15 cellular contexts compared by ENCODE assay signal in genomic region chr20:62028384-62028783, GRCh38. TPM values are rescaled to one million over a fixed set of nuclear protein-coding genes. Genes with fewer than 3 reads are reported as not detected.
DNase-seq lines count a peak whose midpoint lies in the region; ATAC-seq and TF ChIP-seq lines count a peak whose summit lies in the region.
"Had no signal": no experiment of that assay in that cellular context is flagged by ENCODE, and none has a peak within 500 bp of the region (broad histone marks: within the 10 kb centered on the region; RNA-seq: fewer than 3 reads in every experiment).

No MANE protein-coding gene starts in this region.

- H3K79me2 ChIP-seq in trophoblast cell (ENCODE audit: control insufficient read depth, insufficient read depth, low read length, poor library complexity), result peaks cover 36% of the 10 kb centered on the region

- H3K27me3 ChIP-seq in CD4-positive, alpha-beta T cell (ENCODE audit: control insufficient read depth, insufficient read depth, low read length), result no peaks in the 10 kb centered on the region
- H3K27me3 ChIP-seq in HUES48 (ENCODE audit: control insufficient read depth, insufficient read depth, low read length) (no peaks in the 10 kb centered on the region), endodermal cell (ENCODE audit: control insufficient read depth, insufficient read depth, low read length, poor library complexity, severe bottlenecking) (no peaks in the 10 kb centered on the region), trophoblast cell (ENCODE audit: insufficient read depth, low read length) (no peaks in the 10 kb centered on the region), spleen (replicated peaks in 1 of 7) (no peaks in the 10 kb centered on the region), A673 (replicated peaks; ENCODE audit: insufficient read depth, low read depth, low read length, poor library complexity) (no peaks in the 10 kb centered on the region)
- H3K27me3 ChIP-seq: BLaER1 treated with 17β-estradiol and CSF1 and Interleukin-3, amounts not matched to agents 10 nM and 100 nM had no signal

- no peak overlapping the region for H3K23ac ChIP-seq in trophoblast cell (ENCODE audit: low read length)

- no peak overlapping the region for H4K12ac ChIP-seq in trophoblast cell (ENCODE audit: low read depth, low read length)

- no peak overlapping the region for H3K4me2 ChIP-seq in trophoblast cell (ENCODE audit: low read length)

- intact Hi-C loops in CD4-positive, alpha-beta T cell (cut with DNase I, micrococcal nuclease), result loop anchor here in 1 of 2 experiments (5.0 kb wide), 2 partner anchors 34 to 129 kb away; no protein-coding TSS in a partner anchor
- intact Hi-C loops in spleen (cut with DNase I; ENCODE audit: low total_unique reads), result no loop called here
- intact Hi-C loops in A673 (cut with micrococcal nuclease; ENCODE audit: unreplicated experiment), result no loop called here

- peaks cover 66% of the 10 kb centered on the region for H3K4me1 Mint-ChIP-seq in CD4-positive, alpha-beta T cell (ENCODE audit: low read depth)
- peaks cover 54% of the 10 kb centered on the region for H3K4me1 Mint-ChIP-seq in endodermal cell

- H3K4me3 ChIP-seq in HUES48 (ENCODE audit: low read depth, low read length) (no peak overlapping the region), endodermal cell (ENCODE audit: low read length) (no peak overlapping the region), trophoblast cell (ENCODE audit: low read depth, low read length) (no peak overlapping the region), spleen (no peak overlapping the region), A673 (ENCODE audit: low read depth, low read length, poor library complexity, severe bottlenecking) (no peak overlapping the region)
- H3K4me3 ChIP-seq: BLaER1 treated with 17β-estradiol and CSF1 and Interleukin-3, amounts not matched to agents 10 nM and 100 nM; GM23248 had no signal

- no peak overlapping the region for H2BK5ac ChIP-seq in trophoblast cell (ENCODE audit: low read depth, low read length, poor library complexity)

- no peaks in the 10 kb centered on the region for H3K36me3 ChIP-seq in HUES48 (ENCODE audit: control insufficient read depth, insufficient read depth, low read length)
- H3K36me3 ChIP-seq in endodermal cell (ENCODE audit: control insufficient read depth, insufficient read depth, low read length), result no peaks in the 10 kb centered on the region
- peaks cover 0 to 2% of the 10 kb centered on the region in 2 experiments for H3K36me3 ChIP-seq in trophoblast cell (ENCODE audit: control insufficient read depth in 1 of 2, insufficient read depth in 2 of 2, low read length in 2 of 2)
- H3K36me3 ChIP-seq in spleen, result no peaks in the 10 kb centered on the region
- no peaks in the 10 kb centered on the region for H3K36me3 ChIP-seq in A673 (ENCODE audit: insufficient read depth, low read length, poor library complexity, severe bottlenecking)

- H4K8ac ChIP-seq in trophoblast cell (ENCODE audit: low read depth, low read length), result no peak overlapping the region

- H3K4me1 ChIP-seq in HUES48 (ENCODE audit: control insufficient read depth, insufficient read depth, low read length), result peaks cover 37% of the 10 kb centered on the region
- H3K4me1 ChIP-seq in endodermal cell (ENCODE audit: control insufficient read depth, insufficient read depth, low read length), result no peaks in the 10 kb centered on the region
- H3K4me1 ChIP-seq in trophoblast cell (ENCODE audit: control insufficient read depth in 1 of 2, insufficient read depth in 2 of 2, low read length in 2 of 2), result peaks cover 10 to 14% of the 10 kb centered on the region in 2 experiments
- peaks cover 13 to 81% (median 52%) of the 10 kb centered on the region in 6 donors for H3K4me1 ChIP-seq in spleen
- H3K4me1 ChIP-seq in A673 (ENCODE audit: insufficient read depth, low read length, poor library complexity, severe bottlenecking), result peaks cover 19% of the 10 kb centered on the region

- H3K18ac ChIP-seq in trophoblast cell (ENCODE audit: low read length), result peak overlapping the region; percentile 14

- POLR2A ChIA-PET in CD4-positive, alpha-beta T cell (lab: Charles Lee), result interaction anchor here (0.6 kb wide), 1 partner anchor 208 kb away, joined by 3 read pairs; no protein-coding TSS in a partner anchor
- POLR2A ChIA-PET in A673 (lab: Charles Lee; ENCODE audit: low non-redundant PET), result no interaction called here

- H3K14ac ChIP-seq in trophoblast cell (ENCODE audit: low read length), result no peak overlapping the region

- no peak for TF ChIP-seq CTCF in CD4-positive, alpha-beta T cell (IDR thresholded peaks at IDR 0.05)
- TF ChIP-seq CTCF in endodermal cell (conservative IDR thresholded peaks at IDR 0.05) (no peak), spleen (IDR thresholded peaks at IDR 0.05 in 8 of 11, conservative IDR thresholded peaks at IDR 0.05 in 3 of 11) (no peak), A673 (conservative IDR thresholded peaks at IDR 0.05; ENCODE audit: low read depth, low read length) (no peak)

- BruUV-seq in A673 (replicated peaks; lab: Mats Ljungman, UMichigan), result no TSS peak

- H2AFZ ChIP-seq in trophoblast cell (ENCODE audit: insufficient read depth, low read length, poor library complexity), result no peak overlapping the region
- H2AFZ ChIP-seq: GM23248 had no signal

- TF ChIP-seq POLR2A in spleen (IDR thresholded peaks at IDR 0.05), result no peak

- no peak overlapping the region for H4K91ac ChIP-seq in trophoblast cell (ENCODE audit: low read depth, low read length)

- no peaks in the 10 kb centered on the region for H3K79me1 ChIP-seq in trophoblast cell (ENCODE audit: low read length)

- no peak for DNase-seq in CD4-positive, alpha-beta T cell
- DNase-seq in endodermal cell (no peak), trophoblast cell (no peak), spleen (no peak), A673 (ENCODE audit: low spot score) (no peak)
- DNase-seq: 8988T; ACHN; Calu3; CD4-positive, CD25-positive, alpha-beta regulatory T cell; DMS 273 treated with DMSO at 0.1 percent for 48 hours; GM23248 had no signal

- H3K27ac ChIP-seq in CD4-positive, alpha-beta T cell (ENCODE audit: low read depth, low read length), result no peak overlapping the region
- H3K27ac ChIP-seq in HUES48 (ENCODE audit: low read depth, low read length) (no peak overlapping the region), endodermal cell (ENCODE audit: low read depth, low read length) (no peak overlapping the region), trophoblast cell (ENCODE audit: low read depth, low read length) (no peak overlapping the region), spleen (no peak overlapping the region), A673 (ENCODE audit: low read depth, low read length, poor library complexity, severe bottlenecking) (no peak overlapping the region)
- H3K27ac ChIP-seq: BLaER1 treated with 17β-estradiol and CSF1 and Interleukin-3, amounts not matched to agents 10 nM and 100 nM; GM23248 had no signal

- WGBS in endodermal cell (ENCODE audit: insufficient coverage in 1 of 2, insufficient read length in 1 of 2), 2 experiments, result 92 to 96% methylated on average over 14 of the region's 14 CpGs
- WGBS in trophoblast cell (ENCODE audit: extremely low coverage, insufficient coverage, insufficient read length), result no CpG with 5 or more reads among the region's 14 CpGs
- WGBS in spleen, 5 donors, result 89 to 95% (median 92%) methylated on average over 13 to 14 of the region's 14 CpGs

- H2AK5ac ChIP-seq in trophoblast cell (ENCODE audit: low read length), result no peak overlapping the region

- H3K4ac ChIP-seq in trophoblast cell (ENCODE audit: low read depth, low read length), result peak overlapping the region; percentile 26

- H3K9me3 Mint-ChIP-seq in CD4-positive, alpha-beta T cell, result no peaks in the 10 kb centered on the region
- H3K9me3 Mint-ChIP-seq in endodermal cell, result no peaks in the 10 kb centered on the region
- H3K9me3 Mint-ChIP-seq: CD4-positive, CD25-positive, alpha-beta regulatory T cell; IgD-negative memory B cell had no signal

- no peaks in the 10 kb centered on the region for H3K9me3 ChIP-seq in CD4-positive, alpha-beta T cell (ENCODE audit: control insufficient read depth, low read length)
- no peaks in the 10 kb centered on the region for H3K9me3 ChIP-seq in HUES48 (ENCODE audit: control insufficient read depth, insufficient read depth, low read length)
- no peaks in the 10 kb centered on the region for H3K9me3 ChIP-seq in endodermal cell (ENCODE audit: control insufficient read depth, low read length)
- H3K9me3 ChIP-seq in trophoblast cell (ENCODE audit: insufficient read depth, low read depth, low read length), result no peaks in the 10 kb centered on the region
- H3K9me3 ChIP-seq in spleen, result no peaks in the 10 kb centered on the region
- no peaks in the 10 kb centered on the region for H3K9me3 ChIP-seq in A673 (ENCODE audit: low read depth, low read length, poor library complexity, severe bottlenecking)

- no peaks in the 10 kb centered on the region for H3K27me3 Mint-ChIP-seq in CD4-positive, alpha-beta T cell
- H3K27me3 Mint-ChIP-seq in endodermal cell (ENCODE audit: insufficient read depth), result no peaks in the 10 kb centered on the region
- H3K27me3 Mint-ChIP-seq: CD4-positive, CD25-positive, alpha-beta regulatory T cell; IgD-negative memory B cell had no signal

- H3K4me3 Mint-ChIP-seq in CD4-positive, alpha-beta T cell, result no peak overlapping the region
- H3K4me3 Mint-ChIP-seq in endodermal cell, result no peak overlapping the region
- H3K4me3 Mint-ChIP-seq: CD4-positive, CD25-positive, alpha-beta regulatory T cell; IgD-negative memory B cell had no signal

- H3K9ac ChIP-seq in HUES48 (ENCODE audit: low read depth, low read length), result peak overlapping the region; percentile 19; the same call in 1 of the 2 replicates
- no peak overlapping the region for H3K9ac ChIP-seq in endodermal cell (ENCODE audit: extremely low read depth, low read length, poor library complexity, severe bottlenecking)
- H3K9ac ChIP-seq in trophoblast cell (ENCODE audit: low read length), result no peak overlapping the region
- H3K9ac ChIP-seq: BLaER1 treated with 17β-estradiol and CSF1 and Interleukin-3, amounts not matched to agents 10 nM and 100 nM; GM23248 had no signal

- no peaks in the 10 kb centered on the region for H3K36me3 Mint-ChIP-seq in CD4-positive, alpha-beta T cell (ENCODE audit: low read depth)
- H3K36me3 Mint-ChIP-seq in endodermal cell (ENCODE audit: low read depth), result peaks cover 15% of the 10 kb centered on the region

- no peak overlapping the region for H2BK120ac ChIP-seq in trophoblast cell (ENCODE audit: insufficient read depth, low read length, poor library complexity)

- CTCF ChIA-PET in CD4-positive, alpha-beta T cell (lab: Charles Lee), result no interaction called here
- CTCF ChIA-PET in A673 (lab: Charles Lee), result no interaction called here

- no peak for ATAC-seq in CD4-positive, alpha-beta T cell (ENCODE audit: poor library complexity)
- no peak for ATAC-seq in HG03342 (IDR thresholded peaks at IDR 0.05; ENCODE audit: unreplicated experiment)

- H3K27ac Mint-ChIP-seq in CD4-positive, alpha-beta T cell, result peak overlapping the region; percentile 70
- peak overlapping the region; percentile 52 for H3K27ac Mint-ChIP-seq in endodermal cell

- no peak overlapping the region for H2BK12ac ChIP-seq in trophoblast cell (ENCODE audit: low read length)

RNA-seq across cellular contexts. Expression of gene TAF4, which starts 37.3 kb away (rescaled TPM):
- 10 to 100 TPM; 11.1 to 12.5 TPM for total RNA-seq in CD4-positive, alpha-beta T cell
- total RNA-seq in endodermal cell, result 10 to 100 TPM; 25.5 to 39.9 TPM
- 23.0 TPM for polyA plus RNA-seq in endodermal cell (2013, experiment 1 of 2)
- 24.8 TPM for polyA plus RNA-seq in endodermal cell (2013, experiment 2 of 2)
- 49.8 TPM in 2 replicates for polyA plus RNA-seq in trophoblast cell (2013)
- 10 to 100 TPM; 15.5 to 28.3 (median 18.6) TPM for total RNA-seq in spleen
- polyA plus RNA-seq in spleen, result 1 to 10 TPM; 4.3 to 7.2 (median 4.4) TPM
- 32.7 and 37.0 TPM in 2 replicates for total RNA-seq in A673 (2021)
